28 cellular contexts compared by ENCODE assay signal in genomic region chr7:107012691-107013090, GRCh38. TPM values are rescaled to one million over a fixed set of nuclear protein-coding genes. Genes with fewer than 3 reads are reported as not detected.
"Had no signal": no experiment of that assay in that cellular context is flagged by ENCODE, and none has a peak within 500 bp of the region (broad histone marks: within the 10 kb centered on the region; RNA-seq: fewer than 3 reads in every experiment).

No MANE protein-coding gene starts in this region.

- ATAC-seq: effector memory CD8-positive, alpha-beta T cell; esophagus mucosa; foreskin keratinocyte; gastrocnemius medialis; gastroesophageal sphincter; heart left ventricle; heart right ventricle had no signal

- H3K27ac Mint-ChIP-seq: dendritic cell treated with granulocyte-macrophage colony-stimulating factor and Interleukin-4, amounts not matched to agents 40 ng/mL and 50 ng/mL, for 4 days; effector memory CD8-positive, alpha-beta T cell; endodermal cell had no signal

- H3K4me3 Mint-ChIP-seq: dendritic cell treated with granulocyte-macrophage colony-stimulating factor and Interleukin-4, amounts not matched to agents 40 ng/mL and 50 ng/mL, for 4 days; effector memory CD8-positive, alpha-beta T cell; endodermal cell had no signal

- H3K9me3 ChIP-seq: colonic mucosa, esophagus muscularis mucosa, esophagus squamous epithelium, gastrocnemius medialis, gastroesophageal sphincter, heart left ventricle, heart right ventricle had no signal

- H3K9me3 Mint-ChIP-seq: dendritic cell treated with granulocyte-macrophage colony-stimulating factor and Interleukin-4, amounts not matched to agents 40 ng/mL and 50 ng/mL, for 4 days; effector memory CD8-positive, alpha-beta T cell; endodermal cell had no signal

- H3K4me1 Mint-ChIP-seq: endodermal cell had no signal

- H3K4me1 ChIP-seq: colonic mucosa, esophagus muscularis mucosa, esophagus squamous epithelium, foreskin keratinocyte, gastrocnemius medialis, gastroesophageal sphincter had no signal

- DNase-seq: colonic mucosa; cortex of kidney; dermis blood vessel endothelial cell; dorsolateral prefrontal cortex; effector CD4-positive, alpha-beta T cell; effector CD8-positive, alpha-beta T cell; effector memory CD4-positive, alpha-beta T cell; effector memory CD8-positive, alpha-beta T cell; endodermal cell; esophagus squamous epithelium; foreskin fibroblast; foreskin keratinocyte; foreskin melanocyte; gastrocnemius medialis; glutamatergic neuron; head of caudate nucleus; heart left ventricle; heart right ventricle had no signal

- H3K27me3 ChIP-seq: colonic mucosa, dorsolateral prefrontal cortex, esophagus muscularis mucosa, esophagus squamous epithelium, foreskin keratinocyte, gastrocnemius medialis, gastroesophageal sphincter, heart left ventricle, heart right ventricle had no signal

- H3K27me3 Mint-ChIP-seq: dendritic cell treated with granulocyte-macrophage colony-stimulating factor and Interleukin-4, amounts not matched to agents 40 ng/mL and 50 ng/mL, for 4 days had no signal

- FAIRE-seq: colon, endometrium, endothelial cell of umbilical vein, frontal cortex had no signal

- H3K27ac ChIP-seq: colonic mucosa, coronary artery, dorsolateral prefrontal cortex, epithelial cell of prostate, esophagus muscularis mucosa, esophagus squamous epithelium, foreskin keratinocyte, gastrocnemius medialis, gastroesophageal sphincter, heart left ventricle, heart right ventricle had no signal

- H3K4me3 ChIP-seq: colonic mucosa, coronary artery, dorsolateral prefrontal cortex, esophagus muscularis mucosa, esophagus squamous epithelium, gastrocnemius medialis, gastroesophageal sphincter, heart left ventricle, heart right ventricle had no signal

- H3K36me3 ChIP-seq: colonic mucosa, esophagus muscularis mucosa, esophagus squamous epithelium, gastrocnemius medialis, gastroesophageal sphincter, heart left ventricle, heart right ventricle had no signal

RNA-seq across cellular contexts. Expression of gene PRKAR2B, which starts 31.8 kb away (rescaled TPM):
- total RNA-seq: foreskin keratinocyte had no signal
- polyA plus RNA-seq: foreskin keratinocyte had no signal
